In the genomic region with DNA sequence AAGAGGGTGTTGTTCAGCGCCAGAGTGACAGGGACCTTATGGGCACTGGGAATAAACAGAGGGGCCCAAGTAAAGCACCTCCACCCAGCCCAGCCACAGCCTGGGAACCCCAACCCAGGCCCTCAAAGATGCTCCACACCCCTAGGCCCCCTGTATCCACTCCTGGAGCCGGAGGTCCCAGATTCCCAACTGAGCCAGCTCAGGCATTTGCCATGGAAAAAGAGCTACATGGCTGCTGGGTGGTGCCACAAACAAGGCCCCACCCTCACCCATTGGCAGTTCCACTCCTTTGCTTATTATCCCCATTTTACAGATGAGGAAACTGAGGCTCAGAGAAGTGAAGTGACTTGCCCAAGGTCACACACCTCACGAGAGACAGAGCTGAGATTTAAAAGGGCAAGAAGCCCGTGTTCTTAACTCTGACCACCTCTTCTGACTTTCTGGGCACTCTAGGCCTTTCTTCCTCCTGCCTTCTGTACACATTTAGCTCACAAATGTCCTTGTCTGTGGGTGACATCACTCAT, we compare ENCODE assay signal across 26 cellular contexts. TPM values are rescaled to one million over a fixed set of nuclear protein-coding genes. Genes with fewer than 3 reads are reported as not detected.
"Had no signal": no experiment of that assay in that cellular context is flagged by ENCODE, and none has a peak within 500 bp of the region (broad histone marks: within the 10 kb centered on the region; RNA-seq: fewer than 3 reads in every experiment).

No MANE protein-coding gene starts in this region.

- H3K27ac ChIP-seq: brain microvascular endothelial cell, cardiac muscle cell had no signal

- DNase-seq: activated CD4-positive, alpha-beta T cell treated with anti-CD3 and anti-CD28 coated beads, Interleukin-2, amount 10 ng/mL, durations not matched to agents 24 days and 14 days; activated CD4-positive, alpha-beta T cell treated with anti-CD3 and anti-CD28 coated beads, Interleukin-2, amount 50 U/mL, for 48 hours; activated CD4-positive, CD25-positive, alpha-beta regulatory T cell treated with anti-CD3 and anti-CD28 coated beads, Interleukin-2, amount 50 U/mL, for 72 hours; activated CD8-positive, alpha-beta memory T cell treated with anti-CD3 and anti-CD28 coated beads, Interleukin-2, amount 10 ng/mL, durations not matched to agents 7 days and 5 days; activated gamma-delta T cell; activated naive CD4-positive, alpha-beta T cell treated with anti-CD3 and anti-CD28 coated beads for 36 hours; activated T-cell treated with anti-CD3 and anti-CD28 coated beads, Interleukin-2, amount 50 U/mL, for 4 hours; amygdala; brain microvascular endothelial cell; Karpas-422; MM.1S; NCI-H1105 treated with DMSO at 0.1 percent for 48 hours; NCI-H1436 treated with DMSO at 0.1 percent for 48 hours; NCI-H187; NCI-H2081; NCI-H510A treated with DMSO at 0.1 percent for 48 hours; NCI-H69; NK-92 treated with Interleukin-12 subunit alpha and Interleukin-12 subunit beta, amount 100 ng/mL, for 24 hours; OCI-M1; RPMI8226; SHP77 treated with DMSO at 0.1 percent for 48 hours had no signal

- H3K4me1 Mint-ChIP-seq: activated CD4-positive, alpha-beta T cell treated with anti-CD3 and anti-CD28 coated beads, Interleukin-2, amount 10 ng/mL, durations not matched to agents 24 days and 14 days; activated CD8-positive, alpha-beta memory T cell treated with anti-CD3 and anti-CD28 coated beads, Interleukin-2, amount 10 ng/mL, durations not matched to agents 7 days and 5 days had no signal

- H3K4me3 Mint-ChIP-seq: activated CD4-positive, alpha-beta T cell treated with anti-CD3 and anti-CD28 coated beads, Interleukin-2, amount 10 ng/mL, durations not matched to agents 24 days and 14 days; activated CD8-positive, alpha-beta memory T cell treated with anti-CD3 and anti-CD28 coated beads, Interleukin-2, amount 10 ng/mL, durations not matched to agents 7 days and 5 days; activated naive CD4-positive, alpha-beta T cell treated with anti-CD3 and anti-CD28 coated beads for 36 hours; activated naive CD8-positive, alpha-beta T cell; activated T-cell treated with anti-CD3 and anti-CD28 coated beads, Interleukin-2, amount 50 U/mL, for 4 hours; T-helper 1 cell treated with Interleukin-12 subunit alpha and Interleukin-12 subunit beta and Interleukin-4 antibody, amounts not matched to agents 30 μg/mL and 1 μg/mL, for 36 hours had no signal

- H3K27me3 ChIP-seq: brain microvascular endothelial cell, cardiac muscle cell had no signal

- H3K36me3 ChIP-seq: cardiac muscle cell had no signal

- H3K9me3 Mint-ChIP-seq: activated CD4-positive, alpha-beta T cell treated with anti-CD3 and anti-CD28 coated beads, Interleukin-2, amount 10 ng/mL, durations not matched to agents 24 days and 14 days; activated T-cell treated with anti-CD3 and anti-CD28 coated beads, Interleukin-2, amount 50 U/mL, for 4 hours; T-helper 1 cell treated with Interleukin-12 subunit alpha and Interleukin-12 subunit beta and Interleukin-4 antibody, amounts not matched to agents 30 μg/mL and 1 μg/mL, for 36 hours had no signal

- H3K4me3 ChIP-seq: cardiac muscle cell had no signal

- H3K36me3 Mint-ChIP-seq: activated CD8-positive, alpha-beta memory T cell treated with anti-CD3 and anti-CD28 coated beads, Interleukin-2, amount 10 ng/mL, durations not matched to agents 7 days and 5 days; activated naive CD8-positive, alpha-beta T cell had no signal

- ATAC-seq: activated CD8-positive, alpha-beta memory T cell treated with anti-CD3 and anti-CD28 coated beads, Interleukin-2, amount 10 ng/mL, durations not matched to agents 7 days and 5 days; activated T-cell treated with anti-CD3 and anti-CD28 coated beads, Interleukin-2, amount 50 U/mL, for 4 hours; Panc1 had no signal

- H3K27ac Mint-ChIP-seq: activated CD4-positive, alpha-beta T cell treated with anti-CD3 and anti-CD28 coated beads, Interleukin-2, amount 10 ng/mL, durations not matched to agents 24 days and 14 days; activated CD8-positive, alpha-beta memory T cell treated with anti-CD3 and anti-CD28 coated beads, Interleukin-2, amount 10 ng/mL, durations not matched to agents 7 days and 5 days; activated naive CD4-positive, alpha-beta T cell treated with anti-CD3 and anti-CD28 coated beads for 36 hours; activated naive CD8-positive, alpha-beta T cell; T-helper 1 cell treated with Interleukin-12 subunit alpha and Interleukin-12 subunit beta and Interleukin-4 antibody, amounts not matched to agents 30 μg/mL and 1 μg/mL, for 36 hours had no signal

RNA-seq across cellular contexts. Expression of gene ANPEP, which starts 16.9 kb away (rescaled TPM):
- total RNA-seq: activated naive CD4-positive, alpha-beta T cell treated with anti-CD3 and anti-CD28 coated beads for 36 hours; SK-MEL-5 had no signal

RNA-seq across cellular contexts. Expression of gene MESP2, which starts 21.6 kb away (rescaled TPM):
- total RNA-seq: activated CD4-positive, alpha-beta T cell treated with anti-CD3 and anti-CD28 coated beads, Interleukin-2, amount 10 ng/mL, durations not matched to agents 24 days and 14 days; activated CD8-positive, alpha-beta memory T cell treated with anti-CD3 and anti-CD28 coated beads, Interleukin-2, amount 10 ng/mL, durations not matched to agents 7 days and 5 days; activated naive CD4-positive, alpha-beta T cell treated with anti-CD3 and anti-CD28 coated beads for 36 hours; activated T-cell treated with anti-CD3 and anti-CD28 coated beads, Interleukin-2, amount 50 U/mL, for 4 hours had no signal
